19 cellular contexts compared by ENCODE assay signal in the genomic region with DNA sequence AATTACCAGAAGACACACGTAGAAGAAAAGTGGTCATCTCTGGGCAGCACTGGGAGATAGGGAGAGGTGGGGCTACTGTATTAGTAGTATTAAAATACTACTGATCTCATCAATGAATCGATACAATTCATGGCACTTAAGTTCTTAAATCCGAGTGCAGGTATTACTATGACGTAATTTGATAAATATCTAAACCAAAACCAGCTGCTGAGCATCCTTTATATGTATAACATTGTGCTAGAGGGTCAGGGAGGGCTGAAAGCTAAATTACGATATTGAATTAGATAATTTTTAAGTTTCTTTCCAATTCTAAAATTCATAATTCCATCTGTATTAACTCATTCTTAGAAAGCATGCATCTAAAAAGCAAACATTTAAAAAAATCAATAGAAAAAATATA. TPM values are rescaled to one million over a fixed set of nuclear protein-coding genes. Genes with fewer than 3 reads are reported as not detected.
DNase-seq lines count a peak whose midpoint lies in the region; ATAC-seq and TF ChIP-seq lines count a peak whose summit lies in the region.
"Had no signal": no experiment of that assay in that cellular context is flagged by ENCODE, and none has a peak within 500 bp of the region (broad histone marks: within the 10 kb centered on the region; RNA-seq: fewer than 3 reads in every experiment).

No MANE protein-coding gene starts in this region.

- H3K27me3 Mint-ChIP-seq in activated CD8-positive, alpha-beta memory T cell treated with anti-CD3 and anti-CD28 coated beads, Interleukin-2, amount 10 ng/mL, durations not matched to agents 7 days and 5 days, result no peaks in the 10 kb centered on the region
- H3K27me3 Mint-ChIP-seq in GM23338 (ENCODE audit: insufficient read depth, low read depth, poor library complexity) (peaks cover 3% of the 10 kb centered on the region), natural killer cell (ENCODE audit: low read depth in 2 of 2) (no peaks in the 10 kb centered on the region)
- H3K27me3 Mint-ChIP-seq in activated CD4-positive, alpha-beta memory T cell treated with anti-CD3 and anti-CD28 coated beads for 36 hours, result no peaks in the 10 kb centered on the region

- H3K4me3 ChIP-seq in GM23338, result no peak overlapping the region
- H3K4me3 ChIP-seq in right lobe of liver, result no peak overlapping the region
- H3K4me3 ChIP-seq: A549, adrenal gland, HAP-1 had no signal

- H3K4me1 ChIP-seq in GM23338 (ENCODE audit: insufficient read depth) (peaks cover 40% of the 10 kb centered on the region), right lobe of liver (no peaks in the 10 kb centered on the region)
- H3K4me1 ChIP-seq: foreskin keratinocyte had no signal

- H3K36me3 Mint-ChIP-seq in activated CD8-positive, alpha-beta memory T cell treated with anti-CD3 and anti-CD28 coated beads, Interleukin-2, amount 10 ng/mL, durations not matched to agents 7 days and 5 days, result peaks cover 44% of the 10 kb centered on the region
- H3K36me3 Mint-ChIP-seq in GM23338 (ENCODE audit: low read depth) (peaks cover 17% of the 10 kb centered on the region), natural killer cell (no peaks in the 10 kb centered on the region)
- H3K36me3 Mint-ChIP-seq in activated CD4-positive, alpha-beta memory T cell treated with anti-CD3 and anti-CD28 coated beads for 36 hours, result peaks cover 39% of the 10 kb centered on the region

- H3K27ac Mint-ChIP-seq in activated CD8-positive, alpha-beta memory T cell treated with anti-CD3 and anti-CD28 coated beads, Interleukin-2, amount 10 ng/mL, durations not matched to agents 7 days and 5 days, result peak overlapping the region; percentile 77
- peak overlapping the region; percentile 69 for H3K27ac Mint-ChIP-seq in GM23338
- peak overlapping the region; percentile 64 for H3K27ac Mint-ChIP-seq in activated CD4-positive, alpha-beta memory T cell treated with anti-CD3 and anti-CD28 coated beads for 36 hours
- peak overlapping the region; percentile 57 to 61 for H3K27ac Mint-ChIP-seq in natural killer cell

- peak overlapping the region; percentile 21 for H3K4me2 ChIP-seq in GM23338
- H3K4me2 ChIP-seq: A549 had no signal

- H3K4me1 Mint-ChIP-seq in activated CD8-positive, alpha-beta memory T cell treated with anti-CD3 and anti-CD28 coated beads, Interleukin-2, amount 10 ng/mL, durations not matched to agents 7 days and 5 days, result peaks cover 50% of the 10 kb centered on the region
- H3K4me1 Mint-ChIP-seq in GM23338 (peaks cover 43% of the 10 kb centered on the region), natural killer cell (peaks cover 25 to 34% of the 10 kb centered on the region in 2 donors)
- H3K4me1 Mint-ChIP-seq in activated CD4-positive, alpha-beta memory T cell treated with anti-CD3 and anti-CD28 coated beads for 36 hours (ENCODE audit: low read depth), result peaks cover 61% of the 10 kb centered on the region

- H3K36me3 ChIP-seq in GM23338 (ENCODE audit: insufficient read depth) (no peaks in the 10 kb centered on the region), right lobe of liver (peaks cover 0 to 6% (median 0%) of the 10 kb centered on the region in 4 donors)

- no peaks in the 10 kb centered on the region for H3K9me3 ChIP-seq in right lobe of liver
- H3K9me3 ChIP-seq: A549, adrenal gland, HAP-1 had no signal

- H3K79me2 ChIP-seq in GM23338 (replicated peaks; ENCODE audit: insufficient read depth), result peaks cover 59% of the 10 kb centered on the region

- no peak for TF ChIP-seq POLR2A in right lobe of liver (IDR thresholded peaks at IDR 0.05)

- no peak overlapping the region for H3K4me3 Mint-ChIP-seq in activated CD8-positive, alpha-beta memory T cell treated with anti-CD3 and anti-CD28 coated beads, Interleukin-2, amount 10 ng/mL, durations not matched to agents 7 days and 5 days
- H3K4me3 Mint-ChIP-seq in GM23338, result no peak overlapping the region
- no peak overlapping the region for H3K4me3 Mint-ChIP-seq in activated CD4-positive, alpha-beta memory T cell treated with anti-CD3 and anti-CD28 coated beads for 36 hours
- H3K4me3 Mint-ChIP-seq in natural killer cell, result no peak overlapping the region

- H3K27ac ChIP-seq in GM23338 (ENCODE audit: low read depth), result peak overlapping the region; percentile 87
- no peak overlapping the region for H3K27ac ChIP-seq in right lobe of liver
- H3K27ac ChIP-seq: A549, foreskin keratinocyte had no signal

- H3K9me3 Mint-ChIP-seq in activated CD8-positive, alpha-beta memory T cell treated with anti-CD3 and anti-CD28 coated beads, Interleukin-2, amount 10 ng/mL, durations not matched to agents 7 days and 5 days (ENCODE audit: low read depth), result no peaks in the 10 kb centered on the region
- H3K9me3 Mint-ChIP-seq in GM23338 (no peaks in the 10 kb centered on the region), natural killer cell (no peaks in the 10 kb centered on the region)
- no peaks in the 10 kb centered on the region for H3K9me3 Mint-ChIP-seq in activated CD4-positive, alpha-beta memory T cell treated with anti-CD3 and anti-CD28 coated beads for 36 hours

- CTCF ChIA-PET in activated CD8-positive, alpha-beta memory T cell treated with anti-CD3 and anti-CD28 coated beads, Interleukin-2, amount 10 ng/mL, durations not matched to agents 7 days and 5 days (lab: Charles Lee), result interaction anchor here (1.0 to 1.1 kb wide), 3 partner anchors 10 to 42 kb away, joined by 3 read pairs; no protein-coding TSS in a partner anchor
- CTCF ChIA-PET in activated CD4-positive, alpha-beta memory T cell treated with anti-CD3 and anti-CD28 coated beads for 36 hours (lab: Charles Lee), result interaction anchor here (0.7 to 1.8 kb wide), 3 partner anchors 24 to 96 kb away, joined by 3 to 5 read pairs (median 3); no protein-coding TSS in a partner anchor

- intact Hi-C loops in activated CD4-positive, alpha-beta memory T cell treated with anti-CD3 and anti-CD28 coated beads for 36 hours (cut with micrococcal nuclease), result loop anchor here (1.0 to 5.0 kb wide), 2 partner anchors 11 to 172 kb away; no protein-coding TSS in a partner anchor
- intact Hi-C loops in natural killer cell (cut with micrococcal nuclease), result no loop called here
- intact Hi-C loops in right lobe of liver (cut with DNase I), result no loop called here

- no peak overlapping the region for H2AFZ ChIP-seq in GM23338

- H3K27me3 ChIP-seq in GM23338 (ENCODE audit: insufficient read depth) (no peaks in the 10 kb centered on the region), right lobe of liver (no peaks in the 10 kb centered on the region)
- H3K27me3 ChIP-seq: adrenal gland, foreskin keratinocyte had no signal

- POLR2A ChIA-PET in activated CD4-positive, alpha-beta memory T cell treated with anti-CD3 and anti-CD28 coated beads for 36 hours (lab: Charles Lee), result interaction anchor here (1.1 to 1.5 kb wide), 6 partner anchors 12 to 416 kb away, joined by 3 to 6 read pairs (median 4); a partner anchor contains a TSS

- 83% methylated on average over 5 of the region's 5 CpGs for WGBS in right lobe of liver (ENCODE audit: insufficient coverage, low coverage, low lambda C conversion rate, missing lambda C conversion rate)

- no peak for TF ChIP-seq CTCF in GM23338 (conservative IDR thresholded peaks at IDR 0.05; ENCODE audit: low read depth in 2 of 2)
- TF ChIP-seq CTCF in natural killer cell (IDR thresholded peaks at IDR 0.05), result no peak
- TF ChIP-seq CTCF in right lobe of liver (IDR thresholded peaks at IDR 0.05), result no peak

- H3F3A ChIP-seq in GM23338 (replicated peaks; ENCODE audit: low read depth), result no peaks in the 10 kb centered on the region

- DNase-seq in activated CD8-positive, alpha-beta memory T cell treated with anti-CD3 and anti-CD28 coated beads, Interleukin-2, amount 10 ng/mL, durations not matched to agents 7 days and 5 days, result no peak
- DNase-seq in activated CD8-positive, alpha-beta memory T cell treated with anti-CD3 and anti-CD28 coated beads, Interleukin-2, amount 50 U/mL, for 48 hours, result no peak
- DNase-seq in GM23338 (ENCODE audit: low spot score), result no peak
- DNase-seq in activated CD4-positive, alpha-beta memory T cell treated with anti-CD3 and anti-CD28 coated beads for 36 hours, result no peak
- DNase-seq in natural killer cell, result no peak
- DNase-seq in D341Med (ENCODE audit: low spot score), result no peak
- DNase-seq in right lobe of liver, result no peak
- DNase-seq: adrenal gland; foreskin keratinocyte; GDM1; left colon; midbrain; NCI-H146; small intestine; stimulated activated CD4-positive, alpha-beta T cell treated with anti-CD3 and anti-CD28 coated beads, Interleukin-4, amount 100 ng/mL, for 1 hour; T1000 had no signal

- H4K20me1 ChIP-seq in GM23338 (replicated peaks; ENCODE audit: insufficient read depth), result no peaks in the 10 kb centered on the region

- H3K9me2 ChIP-seq in GM23338 (ENCODE audit: insufficient read depth), result no peaks in the 10 kb centered on the region

- ATAC-seq in activated CD8-positive, alpha-beta memory T cell treated with anti-CD3 and anti-CD28 coated beads, Interleukin-2, amount 10 ng/mL, durations not matched to agents 7 days and 5 days, result no peak
- ATAC-seq in GM23338 (no peak), natural killer cell (no peak), HG02870 (IDR thresholded peaks at IDR 0.05; ENCODE audit: unreplicated experiment) (no peak), right lobe of liver (no peak)
- ATAC-seq: A549, foreskin keratinocyte, left colon had no signal

TF ChIP-seq in GM23338, 12 proteins besides CTCF, POLR2A, EP300 and RAD21 (continues in another document):
- TF ChIP-seq ZNF331 (CRISPR knock-in tag; IDR thresholded peaks at IDR 0.05; ENCODE audit: low read depth) (no peak), EZH2phosphoT487 (IDR thresholded peaks at IDR 0.05; ENCODE audit: unreplicated experiment) (no peak), EZH2 (IDR thresholded peaks at IDR 0.05; ENCODE audit: low read depth, unreplicated experiment) (no peak), POLR2AphosphoS5 (IDR thresholded peaks at IDR 0.05; ENCODE audit: low read depth) (no peak)

RNA-seq across cellular contexts. Expression of a gene that starts 25.3 kb away (rescaled TPM):
- 100 to 1,000 TPM in 1 of 2 experiments, 10 to 100 TPM in 1; 94.0 to 109 TPM for total RNA-seq in activated CD8-positive, alpha-beta memory T cell treated with anti-CD3 and anti-CD28 coated beads, Interleukin-2, amount 10 ng/mL, durations not matched to agents 7 days and 5 days
- 115 and 145 TPM in 2 replicates for total RNA-seq in GM23338 (2014; rRNA removed; shearing (Covaris generic))
- polyA plus RNA-seq in GM23338 (2016; fragmentation: Nextera tagmentation; extraction: Ambion mirVana), result 148 and 165 TPM in 2 replicates
- 100 to 1,000 TPM; 215 to 218 TPM for total RNA-seq in activated CD4-positive, alpha-beta memory T cell treated with anti-CD3 and anti-CD28 coated beads for 36 hours
- total RNA-seq in natural killer cell (10 to 100 TPM; 28.4 to 31.3 (median 30.3) TPM), right lobe of liver (10 to 100 TPM; 19.9 to 49.1 (median 34.8) TPM)
